In genomic region chr2:227473019-227473461, GRCh38 we compare ENCODE assay signal across 8 cellular contexts. TPM values are rescaled to one million over a fixed set of nuclear protein-coding genes. Genes with fewer than 3 reads are reported as not detected.
DNase-seq lines count a peak whose midpoint lies in the region; ATAC-seq and TF ChIP-seq lines count a peak whose summit lies in the region.

No MANE protein-coding gene starts in this region.

- H3K36me3 ChIP-seq in HUES6 (ENCODE audit: control insufficient read depth, insufficient read depth, low read length) (no peaks in the 10 kb centered on the region), left lung (no peaks in the 10 kb centered on the region)

- DNase-seq in CD14-positive monocyte (ENCODE audit: low spot score): no peak
- no peak for DNase-seq in activated T-helper 2 cell treated with anti-CD3 and anti-CD28 coated beads, Interferon-gamma antibody, Interleukin-2, Interleukin-4, amounts not matched to agents 10 μg/mL and 5 μg/mL and 100 μg/mL, durations not matched to agents 14 hours and 24 hours and 36 hours (ENCODE audit: low spot score)
- DNase-seq in left lung: no peak
- DNase-seq in type B pancreatic cell (ENCODE audit: extremely low spot score, unreplicated experiment): no peak
- DNase-seq in activated CD4-positive, alpha-beta T cell treated with anti-CD3 and anti-CD28 coated beads for 1 hour: no peak
- no peak for DNase-seq in stimulated activated CD4-positive, alpha-beta T cell treated with anti-CD3 and anti-CD28 coated beads, Interleukin-12 subunit alpha, Interleukin-12 subunit beta, amount 100 ng/mL, for 4 hours

- H3K9ac ChIP-seq in HUES6 (ENCODE audit: low read length): peak overlapping the region; percentile 74

- H3K4me1 ChIP-seq in HUES6 (ENCODE audit: control insufficient read depth, insufficient read depth, low read length): peaks cover 21% of the 10 kb centered on the region
- peaks cover 4 to 57% of the 10 kb centered on the region in 2 donors for H3K4me1 ChIP-seq in left lung

- H3K36me3 Mint-ChIP-seq in CD14-positive monocyte: peaks cover 3 to 10% of the 10 kb centered on the region in 2 donors
- no peaks in the 10 kb centered on the region for H3K36me3 Mint-ChIP-seq in activated T-helper 2 cell treated with anti-CD3 and anti-CD28 coated beads, Interferon-gamma antibody, Interleukin-2, Interleukin-4, amounts not matched to agents 10 μg/mL and 5 μg/mL and 100 μg/mL, durations not matched to agents 14 hours and 24 hours and 36 hours (ENCODE audit: low read depth)
- H3K36me3 Mint-ChIP-seq in type B pancreatic cell: no peaks in the 10 kb centered on the region

- peak overlapping the region; percentile 96 for H3K4me3 ChIP-seq in HUES6 (ENCODE audit: low read depth, low read length)
- peak overlapping the region; percentile 76 to 83 for H3K4me3 ChIP-seq in left lung

- intact Hi-C loops in CD14-positive monocyte (cut with micrococcal nuclease) (loop anchor here (5.0 to 10.0 kb wide), 2 partner anchors 106 to 108 kb away; no protein-coding TSS in a partner anchor), left lung (cut with DNase I) (no loop called here)
- intact Hi-C loops in activated T-helper 2 cell treated with anti-CD3 and anti-CD28 coated beads, Interferon-gamma antibody, Interleukin-2, Interleukin-4, amounts not matched to agents 10 μg/mL and 5 μg/mL and 100 μg/mL, durations not matched to agents 14 hours and 24 hours and 36 hours (cut with micrococcal nuclease): loop anchor here (2.0 to 10.0 kb wide), 4 partner anchors 34 to 292 kb away; no protein-coding TSS in a partner anchor

- H3K27ac ChIP-seq in HUES6 (ENCODE audit: low read depth, low read length) (no peak overlapping the region), left lung (peak overlapping the region; percentile 85 to 93)

- ATAC-seq in left lung: no peak
- no peak for ATAC-seq in HG03139 (IDR thresholded peaks at IDR 0.05; ENCODE audit: unreplicated experiment)

- no peaks in the 10 kb centered on the region for H3K9me3 Mint-ChIP-seq in CD14-positive monocyte
- no peaks in the 10 kb centered on the region for H3K9me3 Mint-ChIP-seq in activated T-helper 2 cell treated with anti-CD3 and anti-CD28 coated beads, Interferon-gamma antibody, Interleukin-2, Interleukin-4, amounts not matched to agents 10 μg/mL and 5 μg/mL and 100 μg/mL, durations not matched to agents 14 hours and 24 hours and 36 hours
- H3K9me3 Mint-ChIP-seq in type B pancreatic cell: no peaks in the 10 kb centered on the region

- H3K27me3 ChIP-seq in HUES6 (ENCODE audit: control insufficient read depth, insufficient read depth, low read length) (no peaks in the 10 kb centered on the region), left lung (no peaks in the 10 kb centered on the region)

- H3K27me3 Mint-ChIP-seq in CD14-positive monocyte (ENCODE audit: low read depth in 3 of 3): peaks cover 0 to 2% (median 0%) of the 10 kb centered on the region in 3 donors
- H3K27me3 Mint-ChIP-seq in activated T-helper 2 cell treated with anti-CD3 and anti-CD28 coated beads, Interferon-gamma antibody, Interleukin-2, Interleukin-4, amounts not matched to agents 10 μg/mL and 5 μg/mL and 100 μg/mL, durations not matched to agents 14 hours and 24 hours and 36 hours (ENCODE audit: low read depth): no peaks in the 10 kb centered on the region
- H3K27me3 Mint-ChIP-seq in type B pancreatic cell: no peaks in the 10 kb centered on the region

- H3K27ac Mint-ChIP-seq in CD14-positive monocyte (peak overlapping the region; percentile 33 to 96 (median 86)), type B pancreatic cell (peak overlapping the region; percentile 83)
- peak overlapping the region; percentile 78 for H3K27ac Mint-ChIP-seq in activated T-helper 2 cell treated with anti-CD3 and anti-CD28 coated beads, Interferon-gamma antibody, Interleukin-2, Interleukin-4, amounts not matched to agents 10 μg/mL and 5 μg/mL and 100 μg/mL, durations not matched to agents 14 hours and 24 hours and 36 hours

- H3K9me3 ChIP-seq in HUES6 (ENCODE audit: control insufficient read depth, insufficient read depth, low read depth, low read length) (no peaks in the 10 kb centered on the region), left lung (no peaks in the 10 kb centered on the region)

- H3K4me3 Mint-ChIP-seq in CD14-positive monocyte (peak overlapping the region; percentile 93 to 97), type B pancreatic cell (peak overlapping the region; percentile 91)
- H3K4me3 Mint-ChIP-seq in activated T-helper 2 cell treated with anti-CD3 and anti-CD28 coated beads, Interferon-gamma antibody, Interleukin-2, Interleukin-4, amounts not matched to agents 10 μg/mL and 5 μg/mL and 100 μg/mL, durations not matched to agents 14 hours and 24 hours and 36 hours (ENCODE audit: low read depth): peak overlapping the region; percentile 88

- no peak for TF ChIP-seq CTCF in CD14-positive monocyte (IDR thresholded peaks at IDR 0.05)
- TF ChIP-seq CTCF in left lung (IDR thresholded peaks at IDR 0.05): no peak
- no peak for TF ChIP-seq CTCF in type B pancreatic cell (conservative IDR thresholded peaks at IDR 0.05)

- H3K4me1 Mint-ChIP-seq in CD14-positive monocyte: peaks cover 34% of the 10 kb centered on the region
- peaks cover 25% of the 10 kb centered on the region for H3K4me1 Mint-ChIP-seq in activated T-helper 2 cell treated with anti-CD3 and anti-CD28 coated beads, Interferon-gamma antibody, Interleukin-2, Interleukin-4, amounts not matched to agents 10 μg/mL and 5 μg/mL and 100 μg/mL, durations not matched to agents 14 hours and 24 hours and 36 hours (ENCODE audit: low read depth)
- H3K4me1 Mint-ChIP-seq in type B pancreatic cell (ENCODE audit: unreplicated experiment): peaks cover 21% of the 10 kb centered on the region

RNA-seq across cellular contexts. Expression of gene AGFG1, which starts 1.1 kb away (rescaled TPM):
- 10 to 100 TPM; 17.3 to 56.9 TPM for polyA plus RNA-seq in CD14-positive monocyte
- total RNA-seq in activated T-helper 2 cell treated with anti-CD3 and anti-CD28 coated beads, Interferon-gamma antibody, Interleukin-2, Interleukin-4, amounts not matched to agents 10 μg/mL and 5 μg/mL and 100 μg/mL, durations not matched to agents 14 hours and 24 hours and 36 hours: 137 and 139 TPM in 2 replicates
- total RNA-seq in left lung (100 to 1,000 TPM in 1 of 2 donors, 10 to 100 TPM in 1; 69.8 to 118 TPM), type B pancreatic cell (ENCODE audit: low replicate concordance) (63.2 and 75.6 TPM in 2 replicates)

Comparison
In these comparisons a context has a peak if more than half of its experiments do, and no peak if none do; other contexts are left out.
1. intact Hi-C loops: an anchor here in CD14-positive monocyte (5.0 to 10.0 kb wide) and activated T-helper 2 cell treated with anti-CD3 and anti-CD28 coated beads, Interferon-gamma antibody, Interleukin-2, Interleukin-4, amounts not matched to agents 10 μg/mL and 5 μg/mL and 100 μg/mL, durations not matched to agents 14 hours and 24 hours and 36 hours (2.0 to 10.0 kb wide); none called in left lung.